ENCODE assay signal across 12 cellular contexts in the genomic region with DNA sequence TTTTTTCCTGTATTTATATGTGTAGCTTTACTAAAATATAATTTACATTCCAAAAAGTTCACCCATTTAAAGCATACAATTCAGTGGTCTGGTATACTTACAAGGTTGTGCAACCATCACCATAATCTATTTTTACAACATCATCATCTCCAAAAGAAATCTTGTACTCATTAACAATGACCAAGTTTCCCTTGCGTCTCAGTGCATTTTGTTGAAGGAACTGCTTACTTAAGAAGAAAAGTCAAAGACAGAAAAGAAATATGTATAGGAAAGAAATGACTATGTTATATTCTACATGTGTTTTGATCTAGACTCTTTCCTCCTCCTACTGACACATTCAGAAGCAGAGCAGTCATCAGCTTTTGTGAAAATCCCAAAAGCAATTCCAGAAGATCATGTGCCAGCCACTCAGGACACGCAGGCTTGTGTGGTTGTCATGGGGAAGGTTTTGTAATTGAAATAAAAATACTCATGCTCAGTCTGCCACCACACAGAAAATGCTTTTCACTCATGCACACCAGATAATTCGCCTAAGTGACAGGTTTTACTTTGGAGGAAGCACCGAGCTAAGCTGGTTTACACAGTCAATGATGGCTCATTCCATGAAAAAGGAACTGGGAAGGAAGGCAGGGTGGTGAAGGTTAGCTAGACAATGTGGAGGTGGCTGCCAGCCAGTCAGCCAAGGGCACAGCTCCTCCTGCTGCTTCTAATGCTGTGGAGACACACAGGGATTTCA.
A peak's percentile ranks its signal among the peaks of the same experiment; 100 is the strongest.
DNase-seq lines count a peak whose midpoint lies in the region; ATAC-seq lines count a peak whose summit lies in the region.
"Had no signal": no experiment of that assay in that cellular context is flagged by ENCODE, and none has a peak within 500 bp of the region (broad histone marks: within the 10 kb centered on the region; RNA-seq: fewer than 3 reads in every experiment).

No MANE protein-coding gene starts in this region.

- H3K27ac ChIP-seq in aorta (ENCODE audit: low read depth in 1 of 2, low read length in 2 of 2), result no peak overlapping the region

- peaks cover 8% of the 10 kb centered on the region for H3K9me3 Mint-ChIP-seq in stimulated activated memory B cell treated with anti-CD40 and anti-IgM and Interleukin-4, amounts not matched to agents 10 μg/mL and 1 μg/mL and 100 μg/mL, for 72 hours
- H3K9me3 Mint-ChIP-seq: T-helper 2 cell treated with Interferon-gamma antibody and Interleukin-4, amounts not matched to agents 5 μg/mL and 100 μg/mL, for 36 hours had no signal

- peaks cover 0 to 3% of the 10 kb centered on the region in 2 donors for H3K4me1 ChIP-seq in aorta (ENCODE audit: control insufficient read depth in 1 of 2, insufficient read depth in 2 of 2, low read length in 2 of 2)

- no peaks in the 10 kb centered on the region for H3K36me3 ChIP-seq in aorta (ENCODE audit: control insufficient read depth in 1 of 2, insufficient read depth in 2 of 2, low read length in 1 of 2)

- H3K4me1 Mint-ChIP-seq in stimulated activated memory B cell treated with anti-CD40 and anti-IgM and Interleukin-4, amounts not matched to agents 10 μg/mL and 1 μg/mL and 100 μg/mL, for 72 hours, result peaks cover 4% of the 10 kb centered on the region

- H3K9me3 ChIP-seq in aorta (ENCODE audit: control insufficient read depth, low read length), result no peaks in the 10 kb centered on the region

- no peaks in the 10 kb centered on the region for H3K27me3 ChIP-seq in aorta (ENCODE audit: control insufficient read depth in 1 of 2, insufficient read depth in 2 of 2, low read length in 1 of 2)

- no peak overlapping the region for H3K4me3 Mint-ChIP-seq in stimulated activated memory B cell treated with anti-CD40 and anti-IgM and Interleukin-4, amounts not matched to agents 10 μg/mL and 1 μg/mL and 100 μg/mL, for 72 hours
- H3K4me3 Mint-ChIP-seq: T-helper 2 cell treated with Interferon-gamma antibody and Interleukin-4, amounts not matched to agents 5 μg/mL and 100 μg/mL, for 36 hours had no signal

- intact Hi-C loops in aorta (cut with DNase I), result no loop called here

- ATAC-seq in aorta (ENCODE audit: low FRiP score), result peak; percentile 59
- no peak for ATAC-seq in stimulated activated memory B cell treated with anti-CD40 and anti-IgM and Interleukin-4, amounts not matched to agents 10 μg/mL and 1 μg/mL and 100 μg/mL, for 72 hours

- H3K27ac Mint-ChIP-seq in stimulated activated memory B cell treated with anti-CD40 and anti-IgM and Interleukin-4, amounts not matched to agents 10 μg/mL and 1 μg/mL and 100 μg/mL, for 72 hours, result no peak overlapping the region
- H3K27ac Mint-ChIP-seq: T-helper 2 cell treated with Interferon-gamma antibody and Interleukin-4, amounts not matched to agents 5 μg/mL and 100 μg/mL, for 36 hours had no signal

- peaks cover 97% of the 10 kb centered on the region for H3K36me3 Mint-ChIP-seq in stimulated activated memory B cell treated with anti-CD40 and anti-IgM and Interleukin-4, amounts not matched to agents 10 μg/mL and 1 μg/mL and 100 μg/mL, for 72 hours

- no peak overlapping the region for H3K4me3 ChIP-seq in aorta (ENCODE audit: low read length in 2 of 2)

- H3K27me3 Mint-ChIP-seq in stimulated activated memory B cell treated with anti-CD40 and anti-IgM and Interleukin-4, amounts not matched to agents 10 μg/mL and 1 μg/mL and 100 μg/mL, for 72 hours, result no peaks in the 10 kb centered on the region

- DNase-seq in NOMO-1 treated with DMSO at 0.1 percent for 48 hours (lab: John Stamatoyannopoulos, UW; ENCODE audit: unreplicated experiment) (peak; percentile 19), NOMO-1 treated with dmso at 0.1 percent for 144 hours (lab: John Stamatoyannopoulos, UW; ENCODE audit: unreplicated experiment) (no peak), dedifferentiated amniotic fluid mesenchymal stem cell (ENCODE audit: extremely low spot score) (peak; percentile 82), middle frontal gyrus (ENCODE audit: extremely low spot score, low spot score) (peak; percentile 27), aorta (no peak), NCI-H2029 (lab: John Stamatoyannopoulos, UW) (no peak), D341Med (ENCODE audit: low spot score) (no peak)
- DNase-seq: activated T-cell treated with anti-CD3 and anti-CD28 coated beads, Interleukin-2, amount 50 U/mL, for 1 hour; NCI-H748 treated with DMSO at 0.1 percent for 48 hours; stimulated activated CD8-positive, alpha-beta memory T cell treated with anti-CD3 and anti-CD28 coated beads, Interleukin-4, amount 100 ng/mL, for 48 hours had no signal

- 7 to 15% methylated on average over 4 of the region's 4 CpGs for WGBS in aorta, 2 donors

Comparison
In these comparisons a context has a peak if more than half of its experiments do, and no peak if none do; other contexts are left out.
1. DNase-seq: peak in NOMO-1 treated with DMSO at 0.1 percent for 48 hours (single experiment), dedifferentiated amniotic fluid mesenchymal stem cell (single experiment) and middle frontal gyrus (single experiment); none in NOMO-1 treated with dmso at 0.1 percent for 144 hours (single experiment), aorta (0 of 2), NCI-H2029 (single experiment) and D341Med (single experiment).